Comparison of ENCODE assay signal across 8 cellular contexts in genomic region chr16:2027024-2028010, GRCh38. TPM values are rescaled to one million over a fixed set of nuclear protein-coding genes. Genes with fewer than 3 reads are reported as not detected.
DNase-seq lines count a peak whose midpoint lies in the region; ATAC-seq and TF ChIP-seq lines count a peak whose summit lies in the region.

No MANE protein-coding gene starts in this region.

- H3K4me3 Mint-ChIP-seq in activated T-helper 17 cell treated with anti-CD3 and anti-CD28 coated beads, Interleukin-2, amount 50 U/mL, for 72 hours = peak overlapping the region; percentile 59

- peak overlapping the region; percentile 52 for H2AFZ ChIP-seq in hepatocyte

- H3K9me3 ChIP-seq in hepatocyte (ENCODE audit: low read depth) (no peaks in the 10 kb centered on the region), skeletal muscle tissue (ENCODE audit: control insufficient read depth in 3 of 3, low read length in 3 of 3) (no peaks in the 10 kb centered on the region)

- H3K36me3 ChIP-seq in hepatocyte (replicated peaks; ENCODE audit: insufficient read depth, low read depth) (no peaks in the 10 kb centered on the region), skeletal muscle tissue (ENCODE audit: control insufficient read depth in 3 of 3, insufficient read depth in 3 of 3, low read length in 3 of 3) (peaks cover 0 to 2% (median 0%) of the 10 kb centered on the region in 3 donors)

- TF ChIP-seq CTCF in 22Rv1 (IDR thresholded peaks at IDR 0.05) (peak; percentile 15; the same call in 1 of the 2 replicates), hepatocyte (IDR thresholded peaks at IDR 0.05; ENCODE audit: poor library complexity) (no peak)

- H3K27ac Mint-ChIP-seq in activated T-helper 17 cell treated with anti-CD3 and anti-CD28 coated beads, Interleukin-2, amount 50 U/mL, for 72 hours = no peak overlapping the region

- H3K9me3 Mint-ChIP-seq in activated T-helper 17 cell treated with anti-CD3 and anti-CD28 coated beads, Interleukin-2, amount 50 U/mL, for 72 hours = no peaks in the 10 kb centered on the region

- H3K9ac ChIP-seq in skeletal muscle tissue (ENCODE audit: low read depth in 1 of 3, low read length in 3 of 3) = peak overlapping the region; percentile 32 to 78 (median 54)

- no peaks in the 10 kb centered on the region for H3K36me3 Mint-ChIP-seq in activated T-helper 17 cell treated with anti-CD3 and anti-CD28 coated beads, Interleukin-2, amount 50 U/mL, for 72 hours (ENCODE audit: low read depth)

- H3K27me3 ChIP-seq in hepatocyte (no peaks in the 10 kb centered on the region), skeletal muscle tissue (ENCODE audit: control insufficient read depth in 3 of 3, insufficient read depth in 3 of 3, low read length in 3 of 3) (peaks cover 0 to 6% (median 0%) of the 10 kb centered on the region in 3 donors)

- peaks cover 21% of the 10 kb centered on the region for H3K79me2 ChIP-seq in hepatocyte

- peaks cover 3% of the 10 kb centered on the region for H3K27me3 Mint-ChIP-seq in activated T-helper 17 cell treated with anti-CD3 and anti-CD28 coated beads, Interleukin-2, amount 50 U/mL, for 72 hours

- no peak for ATAC-seq in activated T-helper 17 cell treated with anti-CD3 and anti-CD28 coated beads, Interleukin-2, amount 50 U/mL, for 72 hours (replicated peaks)
- no peak for ATAC-seq in HG02938 (IDR thresholded peaks at IDR 0.05; ENCODE audit: unreplicated experiment)
- no peak for ATAC-seq in GM19351 (IDR thresholded peaks at IDR 0.05; ENCODE audit: unreplicated experiment)
- no peak for ATAC-seq in HG02970 (IDR thresholded peaks at IDR 0.05; ENCODE audit: low FRiP score, unreplicated experiment)

- no peaks in the 10 kb centered on the region for H3K4me1 Mint-ChIP-seq in activated T-helper 17 cell treated with anti-CD3 and anti-CD28 coated beads, Interleukin-2, amount 50 U/mL, for 72 hours

- peak overlapping the region; percentile 97 for H3K4me2 ChIP-seq in hepatocyte

- H3K4me1 ChIP-seq in hepatocyte (ENCODE audit: insufficient read depth) (peaks cover 36% of the 10 kb centered on the region), skeletal muscle tissue (ENCODE audit: control insufficient read depth in 3 of 3, insufficient read depth in 3 of 3, low read length in 3 of 3) (peaks cover 30 to 47% (median 46%) of the 10 kb centered on the region in 3 donors)

- H4K20me1 ChIP-seq in hepatocyte (ENCODE audit: insufficient read depth, poor library complexity, severe bottlenecking) = peaks cover 8% of the 10 kb centered on the region

- WGBS in hepatocyte (ENCODE audit: low lambda C conversion rate, missing lambda C conversion rate) = 17% methylated on average over 29 of the region's 76 CpGs

- H3K9me2 ChIP-seq in hepatocyte (replicated peaks; ENCODE audit: insufficient read depth) = no peaks in the 10 kb centered on the region

- H3K27ac ChIP-seq in 22Rv1 = peak overlapping the region; percentile 80
- H3K27ac ChIP-seq in hepatocyte = peak overlapping the region; percentile 3
- H3K27ac ChIP-seq in skeletal muscle tissue (ENCODE audit: low read depth, low read length) = no peak overlapping the region

- H3K4me3 ChIP-seq in hepatocyte = peak overlapping the region; percentile 82
- H3K4me3 ChIP-seq in skeletal muscle tissue (ENCODE audit: low read length in 3 of 3) = peak overlapping the region; percentile 70 to 85 (median 78)

- DNase-seq in HCEC 1CT = peak; percentile 49
- DNase-seq in hepatocyte (ENCODE audit: low spot score) = no peak

RNA-seq across cellular contexts. Expression of gene NHERF2, which starts 0.6 kb away (rescaled TPM):
- 1 to 10 TPM in 1 of 2 donors, under 1 TPM in 1; 0.21 to 2.9 TPM for total RNA-seq in activated T-helper 17 cell treated with anti-CD3 and anti-CD28 coated beads, Interleukin-2, amount 50 U/mL, for 72 hours
- 25.9 and 29.6 TPM in 2 replicates for total RNA-seq in hepatocyte
- polyA plus RNA-seq in hepatocyte = 37.7 and 43.8 TPM in 2 replicates
- total RNA-seq in skeletal muscle tissue = 15.1 TPM

RNA-seq across cellular contexts. Expression of gene NPW, which starts 7.7 kb away (rescaled TPM):
- total RNA-seq in activated T-helper 17 cell treated with anti-CD3 and anti-CD28 coated beads, Interleukin-2, amount 50 U/mL, for 72 hours = 1 to 10 TPM in 1 of 2 donors, not detected in 1; 2.8 TPM
- total RNA-seq in hepatocyte (2.7 and 4.1 TPM in 2 replicates), skeletal muscle tissue (not detected)
- polyA plus RNA-seq in hepatocyte = 45.2 and 57.6 TPM in 2 replicates

RNA-seq across cellular contexts. Expression of gene ZNF598, which starts 17.7 kb away (rescaled TPM):
- 10 to 100 TPM; 41.2 to 79.6 TPM for total RNA-seq in activated T-helper 17 cell treated with anti-CD3 and anti-CD28 coated beads, Interleukin-2, amount 50 U/mL, for 72 hours
- 22.8 and 42.6 TPM in 2 replicates for total RNA-seq in hepatocyte
- polyA plus RNA-seq in hepatocyte = 29.5 and 36.8 TPM in 2 replicates
- total RNA-seq in skeletal muscle tissue = 4.7 TPM

RNA-seq across cellular contexts. Expression of gene NTHL1, which starts 20.3 kb away (rescaled TPM):
- 10 to 100 TPM; 13.2 to 37.6 TPM for total RNA-seq in activated T-helper 17 cell treated with anti-CD3 and anti-CD28 coated beads, Interleukin-2, amount 50 U/mL, for 72 hours
- total RNA-seq in hepatocyte (19.6 and 20.2 TPM in 2 replicates), skeletal muscle tissue (13.6 TPM)
- 23.4 and 28.5 TPM in 2 replicates for polyA plus RNA-seq in hepatocyte

RNA-seq across cellular contexts. Expression of gene TSC2, which starts 20.5 kb away (rescaled TPM):
- total RNA-seq in activated T-helper 17 cell treated with anti-CD3 and anti-CD28 coated beads, Interleukin-2, amount 50 U/mL, for 72 hours = 10 to 100 TPM; 79.3 to 83.7 TPM
- total RNA-seq in hepatocyte (39.5 and 41.8 TPM in 2 replicates), skeletal muscle tissue (49.6 TPM)
- 78.7 and 113 TPM in 2 replicates for polyA plus RNA-seq in hepatocyte
